In the genomic region with DNA sequence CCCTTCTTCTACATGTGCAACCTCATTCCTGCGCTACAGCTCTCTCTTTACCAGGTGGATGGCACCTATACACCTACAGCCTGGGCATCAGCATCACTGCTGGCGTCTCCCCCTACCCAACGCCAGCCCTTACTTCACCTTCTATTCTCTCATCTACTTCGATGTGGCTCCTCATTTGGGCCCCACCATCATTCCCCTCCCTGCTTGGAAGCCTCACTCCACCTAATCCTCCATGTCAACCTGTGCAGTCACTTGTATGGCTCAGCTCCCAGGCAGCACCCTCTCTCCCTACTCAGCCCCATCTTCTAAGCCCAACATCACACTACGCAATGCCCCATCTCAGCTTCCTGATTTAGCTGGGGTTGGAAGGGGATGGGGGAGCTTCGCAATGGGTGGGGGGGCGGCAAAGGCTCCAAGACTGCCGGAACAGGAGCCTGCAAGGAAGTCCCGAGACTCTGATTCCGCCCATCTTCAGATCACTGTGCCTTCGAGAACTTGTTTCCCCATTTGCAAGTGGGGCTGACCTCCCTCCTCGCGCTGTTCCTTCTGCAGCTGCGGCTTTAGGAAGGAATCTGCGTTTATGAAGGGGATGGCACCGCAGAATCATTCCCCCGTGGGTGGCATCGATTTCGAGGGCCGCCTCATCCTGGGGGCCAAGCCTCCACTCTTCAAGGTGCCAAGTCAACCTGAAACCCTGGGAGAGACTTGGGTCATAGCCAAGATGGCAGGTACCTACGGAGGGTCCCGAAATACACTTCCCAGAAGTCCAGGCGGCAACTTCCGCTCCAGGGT, we compare ENCODE assay signal across 8 cellular contexts. TPM values are rescaled to one million over a fixed set of nuclear protein-coding genes. Genes with fewer than 3 reads are reported as not detected.
DNase-seq lines count a peak whose midpoint lies in the region; ATAC-seq, FAIRE-seq and TF ChIP-seq lines count a peak whose summit lies in the region.

No MANE protein-coding gene starts in this region.

- no peaks in the 10 kb centered on the region for H4K20me1 ChIP-seq in K562 (replicated peaks; ENCODE audit: control insufficient read depth, insufficient read depth, low read length)

- TF ChIP-seq EP300 in K562 (IDR thresholded peaks at IDR 0.05; ENCODE audit: low read length) (no peak), transverse colon (IDR thresholded peaks at IDR 0.05; ENCODE audit: low read depth) (no peak)

- in situ Hi-C loops in K562 (cut with MboI) (no loop called here), transverse colon (cut with MboI; ENCODE audit: low pct_ligation_motif_present in 1 of 4, low pct_unique_long_range_greater_than_20kb in 1 of 4, low sequenced_read_pairs in 3 of 4) (no loop called here)

- peaks cover 25 to 33% of the 10 kb centered on the region in 2 experiments; a peak in 4 of 5 replicates for H3K4me1 ChIP-seq in K562 (replicated peaks in 1 of 2; ENCODE audit: control insufficient read depth in 2 of 2, insufficient read depth in 2 of 2, low read length in 2 of 2)
- peaks cover 8% of the 10 kb centered on the region for H3K4me1 ChIP-seq in mesenchymal stem cell (ENCODE audit: control insufficient read depth, insufficient read depth, low read depth, low read length)
- H3K4me1 ChIP-seq in transverse colon, result peaks cover 0 to 36% (median 23%) of the 10 kb centered on the region in 4 donors

- H3K4me2 ChIP-seq in K562 (ENCODE audit: insufficient read depth, low read length) (peak overlapping the region; percentile 96), mesenchymal stem cell (ENCODE audit: low read length, poor library complexity, severe bottlenecking) (peak overlapping the region; percentile 79)

- H2BK15ac ChIP-seq in mesenchymal stem cell (ENCODE audit: low read depth, poor library complexity, severe bottlenecking), result no peak overlapping the region

- no peak for TF ChIP-seq CTCF in K562 (IDR thresholded peaks at IDR 0.05 in 2 of 3, conservative IDR thresholded peaks at IDR 0.05 in 1 of 3; ENCODE audit: insufficient read depth in 2 of 3, low read depth in 1 of 3, low read length in 3 of 3)
- TF ChIP-seq CTCF in transverse colon (IDR thresholded peaks at IDR 0.05), result no peak

- peak overlapping the region in 1 of 2 experiments; percentile 14 for H3K4ac ChIP-seq in mesenchymal stem cell (ENCODE audit: low read depth in 1 of 2, low read length in 2 of 2)

- no peak overlapping the region for H2AK5ac ChIP-seq in mesenchymal stem cell (ENCODE audit: low read length, severe bottlenecking)

- no peaks in the 10 kb centered on the region for H3K9me3 ChIP-seq in K562 (replicated peaks; ENCODE audit: control insufficient read depth, insufficient read depth, low read depth, low read length)
- H3K9me3 ChIP-seq in mesenchymal stem cell (ENCODE audit: control insufficient read depth, low read length), result no peaks in the 10 kb centered on the region
- H3K9me3 ChIP-seq in transverse colon, result no peaks in the 10 kb centered on the region

- no peak for TF ChIP-seq POLR2A in K562 (conservative IDR thresholded peaks at IDR 0.05)
- no peak for TF ChIP-seq POLR2A in transverse colon (IDR thresholded peaks at IDR 0.05)

- CTCF ChIA-PET in activated naive CD4-positive, alpha-beta T cell treated with anti-CD3 and anti-CD28 coated beads for 36 hours (lab: Charles Lee), result interaction anchor here (2.0 kb wide), 1 partner anchor 9 kb away, joined by 4 read pairs; no protein-coding TSS in a partner anchor
- CTCF ChIA-PET in K562 (lab: Yijun Ruan, JAX; ENCODE audit: low intra/inter-chr PET ratio), result no interaction called here

- peaks cover 33% of the 10 kb centered on the region for H3K79me1 ChIP-seq in mesenchymal stem cell (replicated peaks; ENCODE audit: low read length, poor library complexity, severe bottlenecking)

- peak overlapping the region; percentile 96 for H3K4me3 Mint-ChIP-seq in activated naive CD4-positive, alpha-beta T cell treated with anti-CD3 and anti-CD28 coated beads for 36 hours

- H3K18ac ChIP-seq in mesenchymal stem cell (ENCODE audit: low read depth in 1 of 2, low read length in 2 of 2), result peak overlapping the region in 1 of 2 experiments; percentile 96

- peak overlapping the region; percentile 98 for H4K8ac ChIP-seq in mesenchymal stem cell (ENCODE audit: low read length)

- FAIRE-seq in K562 (lab: Jason Lieb, UNC), result no peak

- H3K36me3 ChIP-seq in K562 (ENCODE audit: control insufficient read depth, insufficient read depth, low read length) (peaks cover 39% of the 10 kb centered on the region; the same call in 2 of the 3 replicates), mesenchymal stem cell (ENCODE audit: control insufficient read depth in 1 of 2, insufficient read depth in 2 of 2, low read depth in 1 of 2, low read length in 2 of 2) (peaks cover 32 to 48% of the 10 kb centered on the region in 2 experiments), transverse colon (peaks cover 0 to 6% (median 0%) of the 10 kb centered on the region in 4 donors)

- H2BK5ac ChIP-seq in mesenchymal stem cell (ENCODE audit: low read depth, low read length, poor library complexity, severe bottlenecking), result no peak overlapping the region

- POLR2A ChIA-PET in K562 (lab: Yijun Ruan, JAX), result interaction anchor here (0.5 to 2.9 kb wide), 5 partner anchors 9 to 72 kb away, joined by 3 to 24 read pairs (median 3); partner anchors contain the start of gene CHMP2A

- H4K91ac ChIP-seq in mesenchymal stem cell (ENCODE audit: low read length), result no peak overlapping the region

- BruUV-seq in K562 (replicated peaks; lab: Mats Ljungman, UMichigan), result no TSS peak

- no peaks in the 10 kb centered on the region for H3K9me3 Mint-ChIP-seq in activated naive CD4-positive, alpha-beta T cell treated with anti-CD3 and anti-CD28 coated beads for 36 hours

- H3K9ac ChIP-seq in K562 (ENCODE audit: insufficient read depth in 1 of 2, low read depth in 2 of 2, low read length in 2 of 2) (peak overlapping the region; percentile 95 to 97), mesenchymal stem cell (ENCODE audit: low read length) (peak overlapping the region; percentile 99)

- H3K27me3 ChIP-seq in K562 (ENCODE audit: control insufficient read depth in 2 of 2, insufficient read depth in 2 of 2, low read length in 2 of 2), result no peaks in the 10 kb centered on the region
- no peaks in the 10 kb centered on the region for H3K27me3 ChIP-seq in mesenchymal stem cell (ENCODE audit: control insufficient read depth in 1 of 2, insufficient read depth in 1 of 2, low read length in 2 of 2)
- H3K27me3 ChIP-seq in transverse colon, result no peaks in the 10 kb centered on the region

- no peak overlapping the region for H2BK12ac ChIP-seq in mesenchymal stem cell (ENCODE audit: low read length in 2 of 2)

- H3K9me1 ChIP-seq in K562 (ENCODE audit: control insufficient read depth, insufficient read depth, low read length), result no peaks in the 10 kb centered on the region

- H3K23ac ChIP-seq in mesenchymal stem cell (ENCODE audit: low read length in 2 of 2), result no peak overlapping the region

- ATAC-seq in K562 (no peak), GM18873 (IDR thresholded peaks at IDR 0.05; ENCODE audit: low FRiP score, unreplicated experiment) (no peak)

- TF ChIP-seq RAD21 in K562 (CRISPR knock-in tag; conservative IDR thresholded peaks at IDR 0.05 in 1 of 2, IDR thresholded peaks at IDR 0.05 in 1 of 2), result no peak

- H3K14ac ChIP-seq in mesenchymal stem cell (ENCODE audit: low read length in 2 of 2), result no peak overlapping the region

- WGBS in K562 (ENCODE audit: insufficient coverage, low coverage, missing lambda C conversion rate), result 48% methylated on average over 23 of the region's 24 CpGs
- 58% methylated on average over 24 of the region's 24 CpGs for WGBS in mesenchymal stem cell
- 45 to 73% methylated on average over 5 to 24 of the region's 24 CpGs for WGBS in transverse colon (ENCODE audit: low coverage in 1 of 2), 2 donors

- DNase-seq in activated naive CD4-positive, alpha-beta T cell treated with anti-CD3 and anti-CD28 coated beads for 36 hours, result no peak
- DNase-seq in activated naive CD4-positive, alpha-beta T cell treated with anti-CD3 and anti-CD28 coated beads, Interleukin-2, amount 50 U/mL, for 16 hours, result no peak
- DNase-seq in K562 (ENCODE audit: extremely low read depth in 1 of 4, low spot score in 3 of 4) (no peak), mesenchymal stem cell (no peak), transverse colon (no peak), hypothalamus (lab: John Stamatoyannopoulos, UW) (no peak)
- DNase-seq in activated CD4-positive, CD25-positive, alpha-beta regulatory T cell (lab: John Stamatoyannopoulos, UW), result no peak

- H3K27me3 Mint-ChIP-seq in activated naive CD4-positive, alpha-beta T cell treated with anti-CD3 and anti-CD28 coated beads for 36 hours (ENCODE audit: low read depth), result no peaks in the 10 kb centered on the region

- intact Hi-C loops in activated naive CD4-positive, alpha-beta T cell treated with anti-CD3 and anti-CD28 coated beads for 36 hours (cut with micrococcal nuclease), result loop anchor here (1.0 kb wide), 1 partner anchor 9 kb away; no protein-coding TSS in a partner anchor
- intact Hi-C loops in K562 (cut with micrococcal nuclease) (no loop called here), transverse colon (cut with DNase I; ENCODE audit: low total_unique reads) (no loop called here)

- H3K36me3 Mint-ChIP-seq in activated naive CD4-positive, alpha-beta T cell treated with anti-CD3 and anti-CD28 coated beads for 36 hours (ENCODE audit: low read depth), result peaks cover 18% of the 10 kb centered on the region

- H3K4me3 ChIP-seq in K562, result peak overlapping the region; percentile 71
- peak overlapping the region; percentile 43 to 91 for H3K4me3 ChIP-seq in mesenchymal stem cell (ENCODE audit: insufficient read depth in 1 of 2, low read depth in 1 of 2, low read length in 2 of 2)
- peak overlapping the region in 3 of 4 donors; percentile 58 to 66 (median 64) for H3K4me3 ChIP-seq in transverse colon

- H2BK120ac ChIP-seq in mesenchymal stem cell (ENCODE audit: low read depth, low read length), result no peak overlapping the region

- peaks cover 21% of the 10 kb centered on the region for H3K79me2 ChIP-seq in K562 (ENCODE audit: control insufficient read depth, insufficient read depth, low read length)

- H2AFZ ChIP-seq in K562 (ENCODE audit: low read depth, low read length) (peak overlapping the region; percentile 99), mesenchymal stem cell (ENCODE audit: low read depth, low read length) (peak overlapping the region; percentile 3)

- H3K27ac ChIP-seq in K562 (ENCODE audit: extremely low read depth, low read depth, low read length), result peak overlapping the region; percentile 99; the same call in 1 of the 3 replicates
- H3K27ac ChIP-seq in mesenchymal stem cell (ENCODE audit: low read length, poor library complexity, severe bottlenecking), result peak overlapping the region; percentile 33
- H3K27ac ChIP-seq in transverse colon, result peak overlapping the region; percentile 96 to 98 (median 96)

- peak overlapping the region; percentile 99 for H3K27ac Mint-ChIP-seq in activated naive CD4-positive, alpha-beta T cell treated with anti-CD3 and anti-CD28 coated beads for 36 hours

- H3K4me1 Mint-ChIP-seq in activated naive CD4-positive, alpha-beta T cell treated with anti-CD3 and anti-CD28 coated beads for 36 hours (ENCODE audit: low read depth), result peaks cover 34% of the 10 kb centered on the region

RNA-seq across cellular contexts. Expression of gene MZF1, which starts 0.9 kb away (rescaled TPM):
- 10 to 100 TPM; 13.3 to 13.4 TPM for total RNA-seq in activated naive CD4-positive, alpha-beta T cell treated with anti-CD3 and anti-CD28 coated beads for 36 hours
- 118 and 203 TPM in 2 replicates for total RNA-seq in K562 (2011; cell fraction: chromatin; rRNA removed; ENCODE audit: low replicate concordance)
- total RNA-seq in K562 (2011; cell fraction: nucleolus; rRNA removed), result 122 and 125 TPM in 2 replicates
- total RNA-seq in K562 (2011; cell fraction: nucleoplasm; rRNA removed), result 136 and 199 TPM in 2 replicates
- total RNA-seq in K562 (2014; rRNA removed) (11.5 and 13.3 TPM in 2 replicates), K562 (2014; rRNA removed; fragmentation: Illumina TruSeq; extraction: Trizol) (5.7 and 6.5 TPM in 2 replicates), K562 (2015; rRNA removed; fragmentation: Illumina TruSeq; extraction: Trizol) (7.2 and 8.3 TPM in 2 replicates), K562 (2021) (18.8 and 19.8 TPM in 2 replicates), transverse colon (100 to 1,000 TPM in 1 of 4 donors, 10 to 100 TPM in 3; 45.5 to 113 (median 67.1) TPM)
- polyA plus RNA-seq in K562 (2011; rRNA removed) (17.0 and 25.4 TPM in 2 replicates), K562 (2014; fragmentation: Illumina TruSeq; extraction: Trizol) (13.4 and 15.1 TPM in 2 replicates), K562 (2014; fragmentation: Nextera tagmentation; extraction: Ambion mirVana) (1 to 10 TPM in 1 of 2 experiments, under 1 TPM in 1; 0.31 to 1.6 TPM), K562 (2014; rRNA removed) (28.2 and 29.3 TPM in 2 replicates)
- polyA plus RNA-seq in K562 (2011; cell fraction: cytosol; rRNA removed), result 15.8 and 20.8 TPM in 2 replicates
- polyA plus RNA-seq in K562 (2011; cell fraction: nucleus; rRNA removed), result 140 and 224 TPM in 2 replicates
- polyA plus RNA-seq in K562 (2012), result 14.1 and 31.8 TPM in 2 replicates
- 7.8 and 8.5 TPM in 2 replicates for polyA minus RNA-seq in K562 (2011; rRNA and poly(A)+ RNA removed)
- polyA minus RNA-seq in K562 (2011; cell fraction: cytosol; rRNA and poly(A)+ RNA removed), result 5.7 and 10.1 TPM in 2 replicates
- polyA minus RNA-seq in K562 (2011; cell fraction: nucleus; rRNA and poly(A)+ RNA removed), result 27.2 and 29.3 TPM in 2 replicates
- 9.8 TPM for polyA plus RNA-seq in mesenchymal stem cell (2013, experiment 1 of 2)
- polyA plus RNA-seq in mesenchymal stem cell (2013, experiment 2 of 2), result 8.9 TPM

RNA-seq across cellular contexts. Expression of gene UBE2M, which starts 13.8 kb away (rescaled TPM):
- 10 to 100 TPM; 91.4 to 93.6 TPM for total RNA-seq in activated naive CD4-positive, alpha-beta T cell treated with anti-CD3 and anti-CD28 coated beads for 36 hours
- total RNA-seq in K562 (2011; cell fraction: chromatin; rRNA removed; ENCODE audit: low replicate concordance), result 47.2 and 87.3 TPM in 2 replicates
- total RNA-seq in K562 (2011; cell fraction: nucleolus; rRNA removed), result 77.7 and 87.6 TPM in 2 replicates
- total RNA-seq in K562 (2011; cell fraction: nucleoplasm; rRNA removed), result 51.2 and 56.4 TPM in 2 replicates
- total RNA-seq in K562 (2014; rRNA removed) (101 and 139 TPM in 2 replicates), K562 (2014; rRNA removed; fragmentation: Illumina TruSeq; extraction: Trizol) (79.2 and 81.1 TPM in 2 replicates), K562 (2015; rRNA removed; fragmentation: Illumina TruSeq; extraction: Trizol) (85.7 and 86.5 TPM in 2 replicates), K562 (2021) (127 and 131 TPM in 2 replicates), transverse colon (10 to 100 TPM; 24.2 to 56.9 (median 26.7) TPM)
- polyA plus RNA-seq in K562 (2011; rRNA removed) (92.0 and 117 TPM in 2 replicates), K562 (2014; fragmentation: Illumina TruSeq; extraction: Trizol) (137 and 163 TPM in 2 replicates), K562 (2014; fragmentation: Nextera tagmentation; extraction: Ambion mirVana) (1 to 10 TPM in 1 of 2 experiments, under 1 TPM in 1; 0.92 to 1.5 TPM), K562 (2014; rRNA removed) (84.8 and 96.4 TPM in 2 replicates)
- polyA plus RNA-seq in K562 (2011; cell fraction: cytosol; rRNA removed), result 81.3 and 96.5 TPM in 2 replicates
- 119 and 126 TPM in 2 replicates for polyA plus RNA-seq in K562 (2011; cell fraction: nucleus; rRNA removed)
- 112 and 160 TPM in 2 replicates for polyA plus RNA-seq in K562 (2012)
- 69.1 and 92.2 TPM in 2 replicates for polyA minus RNA-seq in K562 (2011; rRNA and poly(A)+ RNA removed)
- polyA minus RNA-seq in K562 (2011; cell fraction: cytosol; rRNA and poly(A)+ RNA removed), result 57.2 and 68.0 TPM in 2 replicates
- polyA minus RNA-seq in K562 (2011; cell fraction: nucleus; rRNA and poly(A)+ RNA removed), result 15.5 and 29.4 TPM in 2 replicates
- 81.0 TPM for polyA plus RNA-seq in mesenchymal stem cell (2013, experiment 1 of 2)
- 78.3 TPM for polyA plus RNA-seq in mesenchymal stem cell (2013, experiment 2 of 2)

RNA-seq across cellular contexts. Expression of gene CHMP2A, which starts 17.3 kb away (rescaled TPM):
- total RNA-seq in activated naive CD4-positive, alpha-beta T cell treated with anti-CD3 and anti-CD28 coated beads for 36 hours, result 100 to 1,000 TPM; 109 to 111 TPM
- 34.9 and 55.0 TPM in 2 replicates for total RNA-seq in K562 (2011; cell fraction: chromatin; rRNA removed; ENCODE audit: low replicate concordance)
- total RNA-seq in K562 (2011; cell fraction: nucleolus; rRNA removed), result 42.5 and 47.5 TPM in 2 replicates
- total RNA-seq in K562 (2011; cell fraction: nucleoplasm; rRNA removed), result 36.2 and 43.3 TPM in 2 replicates
- total RNA-seq in K562 (2014; rRNA removed), result 127 and 142 TPM in 2 replicates
- 49.3 and 58.4 TPM in 2 replicates for total RNA-seq in K562 (2014; rRNA removed; fragmentation: Illumina TruSeq; extraction: Trizol)
- total RNA-seq in K562 (2015; rRNA removed; fragmentation: Illumina TruSeq; extraction: Trizol), result 86.9 and 87.2 TPM in 2 replicates
- total RNA-seq in K562 (2021), result 88.4 and 89.8 TPM in 2 replicates
- 81.7 and 86.7 TPM in 2 replicates for polyA plus RNA-seq in K562 (2011; rRNA removed)
- polyA plus RNA-seq in K562 (2011; cell fraction: cytosol; rRNA removed), result 111 and 116 TPM in 2 replicates
- 72.3 and 77.4 TPM in 2 replicates for polyA plus RNA-seq in K562 (2011; cell fraction: nucleus; rRNA removed)
- polyA plus RNA-seq in K562 (2012), result 122 and 150 TPM in 2 replicates
- 110 and 112 TPM in 2 replicates for polyA plus RNA-seq in K562 (2014; fragmentation: Illumina TruSeq; extraction: Trizol)
- polyA plus RNA-seq in K562 (2014; fragmentation: Nextera tagmentation; extraction: Ambion mirVana), result 10 to 100 TPM; 57.6 to 71.1 TPM
- polyA plus RNA-seq in K562 (2014; rRNA removed), result 154 and 159 TPM in 2 replicates
- polyA minus RNA-seq in K562 (2011; rRNA and poly(A)+ RNA removed), result 162 and 173 TPM in 2 replicates
- polyA minus RNA-seq in K562 (2011; cell fraction: cytosol; rRNA and poly(A)+ RNA removed), result 59.5 and 70.2 TPM in 2 replicates
- 15.3 and 24.0 TPM in 2 replicates for polyA minus RNA-seq in K562 (2011; cell fraction: nucleus; rRNA and poly(A)+ RNA removed)
- 148 TPM for polyA plus RNA-seq in mesenchymal stem cell (2013, experiment 1 of 2)
- 144 TPM for polyA plus RNA-seq in mesenchymal stem cell (2013, experiment 2 of 2)
- total RNA-seq in transverse colon, result 100 to 1,000 TPM in 3 of 4 donors, 10 to 100 TPM in 1; 24.7 to 194 (median 141) TPM

RNA-seq across cellular contexts. Expression of gene TRIM28, which starts 28.4 kb away (rescaled TPM):
- total RNA-seq in activated naive CD4-positive, alpha-beta T cell treated with anti-CD3 and anti-CD28 coated beads for 36 hours, result 100 to 1,000 TPM; 475 to 483 TPM
- 526 and 1,695 TPM in 2 replicates for total RNA-seq in K562 (2011; cell fraction: chromatin; rRNA removed; ENCODE audit: low replicate concordance)
- total RNA-seq in K562 (2011; cell fraction: nucleolus; rRNA removed), result 1,048 and 1,300 TPM in 2 replicates
- 609 and 709 TPM in 2 replicates for total RNA-seq in K562 (2011; cell fraction: nucleoplasm; rRNA removed)
- total RNA-seq in K562 (2014; rRNA removed) (779 and 1,386 TPM in 2 replicates), K562 (2014; rRNA removed; fragmentation: Illumina TruSeq; extraction: Trizol) (358 and 467 TPM in 2 replicates), K562 (2015; rRNA removed; fragmentation: Illumina TruSeq; extraction: Trizol) (523 and 570 TPM in 2 replicates), K562 (2021) (752 and 797 TPM in 2 replicates), transverse colon (100 to 1,000 TPM; 180 to 694 (median 297) TPM)
- polyA plus RNA-seq in K562 (2011; rRNA removed) (434 and 1,024 TPM in 2 replicates), K562 (2014; fragmentation: Illumina TruSeq; extraction: Trizol) (640 and 764 TPM in 2 replicates), K562 (2014; fragmentation: Nextera tagmentation; extraction: Ambion mirVana) (10 to 100 TPM; 12.1 to 29.3 TPM), K562 (2014; rRNA removed) (490 and 541 TPM in 2 replicates)
- 553 and 1,059 TPM in 2 replicates for polyA plus RNA-seq in K562 (2011; cell fraction: cytosol; rRNA removed)
- 1,513 and 2,015 TPM in 2 replicates for polyA plus RNA-seq in K562 (2011; cell fraction: nucleus; rRNA removed)
- 1,261 and 1,407 TPM in 2 replicates for polyA plus RNA-seq in K562 (2012)
- polyA minus RNA-seq in K562 (2011; rRNA and poly(A)+ RNA removed), result 826 and 1,247 TPM in 2 replicates
- polyA minus RNA-seq in K562 (2011; cell fraction: cytosol; rRNA and poly(A)+ RNA removed), result 1,076 and 1,289 TPM in 2 replicates
- polyA minus RNA-seq in K562 (2011; cell fraction: nucleus; rRNA and poly(A)+ RNA removed), result 406 and 505 TPM in 2 replicates
- polyA plus RNA-seq in mesenchymal stem cell (2013, experiment 1 of 2), result 229 TPM
- 226 TPM for polyA plus RNA-seq in mesenchymal stem cell (2013, experiment 2 of 2)

RNA-seq across cellular contexts. Expression of gene ZBTB45, which starts 52.6 kb away (rescaled TPM):
- total RNA-seq in activated naive CD4-positive, alpha-beta T cell treated with anti-CD3 and anti-CD28 coated beads for 36 hours, result 1 to 10 TPM; 5.5 to 6.0 TPM
- 5.0 and 18.1 TPM in 2 replicates for total RNA-seq in K562 (2011; cell fraction: chromatin; rRNA removed; ENCODE audit: low replicate concordance)
- 20.8 and 21.2 TPM in 2 replicates for total RNA-seq in K562 (2011; cell fraction: nucleolus; rRNA removed)
- 9.8 and 10.9 TPM in 2 replicates for total RNA-seq in K562 (2011; cell fraction: nucleoplasm; rRNA removed)
- total RNA-seq in K562 (2014; rRNA removed), result 7.2 and 7.8 TPM in 2 replicates
- 0.32 and 0.58 TPM in 2 replicates for total RNA-seq in K562 (2014; rRNA removed; fragmentation: Illumina TruSeq; extraction: Trizol)
- total RNA-seq in K562 (2015; rRNA removed; fragmentation: Illumina TruSeq; extraction: Trizol), result 2.2 and 2.7 TPM in 2 replicates
- 14.0 and 16.1 TPM in 2 replicates for total RNA-seq in K562 (2021)
- 1.4 and 4.0 TPM in 2 replicates for polyA plus RNA-seq in K562 (2011; rRNA removed)
- polyA plus RNA-seq in K562 (2011; cell fraction: cytosol; rRNA removed), result 3.6 and 10.4 TPM in 2 replicates
- polyA plus RNA-seq in K562 (2011; cell fraction: nucleus; rRNA removed), result 7.2 and 14.2 TPM in 2 replicates
- 11.7 TPM in 2 replicates for polyA plus RNA-seq in K562 (2012)
- polyA plus RNA-seq in K562 (2014; fragmentation: Illumina TruSeq; extraction: Trizol), result 1.8 and 4.7 TPM in 2 replicates
- under 1 TPM; 0.08 to 0.13 TPM for polyA plus RNA-seq in K562 (2014; fragmentation: Nextera tagmentation; extraction: Ambion mirVana)
- 5.8 and 6.8 TPM in 2 replicates for polyA plus RNA-seq in K562 (2014; rRNA removed)
- polyA minus RNA-seq in K562 (2011; rRNA and poly(A)+ RNA removed), result 1.9 and 2.0 TPM in 2 replicates
- 5.1 and 6.6 TPM in 2 replicates for polyA minus RNA-seq in K562 (2011; cell fraction: cytosol; rRNA and poly(A)+ RNA removed)
- polyA minus RNA-seq in K562 (2011; cell fraction: nucleus; rRNA and poly(A)+ RNA removed), result 10.7 and 11.2 TPM in 2 replicates
- 12.3 TPM for polyA plus RNA-seq in mesenchymal stem cell (2013, experiment 1 of 2)
- polyA plus RNA-seq in mesenchymal stem cell (2013, experiment 2 of 2), result 12.7 TPM
- 10 to 100 TPM; 12.8 to 24.7 (median 18.1) TPM for total RNA-seq in transverse colon

Comparison
In these comparisons a context has a peak if more than half of its experiments do, and no peak if none do; other contexts are left out.
1. H3K27ac ChIP-seq: peak in every context shown above with its lines; median percentile 99 in K562; 96 in transverse colon; 33 in mesenchymal stem cell.